ENCODE assay signal across 1 cellular context in the genomic region with DNA sequence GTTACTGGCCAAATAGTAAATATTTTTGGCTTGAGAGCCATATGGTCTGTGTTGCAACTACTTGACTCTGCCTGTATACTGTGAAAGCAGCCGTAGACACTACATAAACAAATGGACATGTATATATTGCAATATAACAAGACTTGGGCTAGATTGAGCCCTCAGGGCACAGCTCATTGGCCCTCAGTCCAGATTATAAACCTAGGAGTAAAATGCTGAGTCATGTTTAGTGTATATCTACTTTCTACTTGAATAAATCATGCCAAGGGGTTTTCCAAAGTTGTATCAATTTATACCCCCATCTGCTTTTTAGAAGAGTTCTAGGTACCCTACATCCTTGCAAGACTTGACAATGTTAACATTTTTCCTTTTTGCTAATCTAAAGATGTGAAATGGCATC.
TF ChIP-seq lines count a peak whose summit lies in the region.

No MANE protein-coding gene starts in this region.

TF ChIP-seq in H1, 55 proteins besides CTCF, POLR2A, EP300 and RAD21:
- TF ChIP-seq SP2 (IDR thresholded peaks at IDR 0.05; ENCODE audit: low read length) (no peak), MAFK (IDR thresholded peaks at IDR 0.05; ENCODE audit: low read depth, low read length) (peak; percentile 77), CEBPB (IDR thresholded peaks at IDR 0.05; ENCODE audit: low read depth, low read length) (no peak), BACH1 (IDR thresholded peaks at IDR 0.05; ENCODE audit: low read length) (peak; percentile 94), TEAD4 (IDR thresholded peaks at IDR 0.05; ENCODE audit: low read depth, low read length) (no peak)
